Comparison of ENCODE assay signal across 27 cellular contexts in the genomic region with DNA sequence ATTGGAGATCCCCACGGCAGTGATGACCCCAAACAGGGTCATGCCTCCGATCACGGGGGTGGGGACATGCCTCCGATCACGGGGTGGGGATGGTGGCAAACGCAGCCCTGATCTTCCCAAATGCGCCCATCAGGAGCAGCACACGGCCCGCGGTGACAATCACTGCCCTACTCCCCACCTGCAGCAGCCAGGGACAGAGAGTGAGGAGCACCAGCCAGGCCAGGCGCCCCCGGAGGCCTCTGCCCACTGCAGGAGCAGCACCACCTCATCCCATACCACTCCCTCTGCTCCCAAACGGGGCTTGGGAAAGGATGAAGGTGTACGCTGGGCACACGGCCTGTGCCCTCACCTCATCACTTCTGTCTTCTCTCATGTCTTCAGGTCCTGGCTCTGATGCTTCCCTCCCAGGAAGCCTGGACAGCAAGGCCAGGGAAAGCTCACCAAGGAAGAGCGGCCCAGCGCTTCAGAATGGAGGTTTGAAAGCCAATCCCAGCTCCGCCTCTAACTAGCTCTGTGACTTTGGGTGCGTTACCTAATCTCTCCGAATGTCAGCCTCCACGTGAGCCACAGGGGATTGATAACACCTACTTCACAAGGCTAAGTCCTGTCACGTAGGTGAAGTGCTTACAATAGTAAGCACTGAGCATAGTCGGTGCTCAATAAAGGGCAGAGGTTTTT. TPM values are rescaled to one million over a fixed set of nuclear protein-coding genes. Genes with fewer than 3 reads are reported as not detected.
"Had no signal": no experiment of that assay in that cellular context is flagged by ENCODE, and none has a peak within 500 bp of the region (broad histone marks: within the 10 kb centered on the region; RNA-seq: fewer than 3 reads in every experiment).

No MANE protein-coding gene starts in this region.

- H3K4me1 ChIP-seq: breast epithelium, Peyer's patch had no signal

- H3K27ac Mint-ChIP-seq: activated CD8-positive, alpha-beta T cell treated with anti-CD3 and anti-CD28 coated beads, Interleukin-2, amount 10 ng/mL, durations not matched to agents 7 days and 5 days; T-helper 1 cell treated with Interleukin-12 subunit alpha and Interleukin-12 subunit beta and Interleukin-4 antibody, amounts not matched to agents 30 μg/mL and 1 μg/mL, for 36 hours had no signal

- H3K27me3 ChIP-seq: breast epithelium, Peyer's patch had no signal

- H3K9me3 ChIP-seq: Peyer's patch had no signal

- H3K4me3 Mint-ChIP-seq: activated CD8-positive, alpha-beta T cell treated with anti-CD3 and anti-CD28 coated beads, Interleukin-2, amount 10 ng/mL, durations not matched to agents 7 days and 5 days; T-helper 1 cell treated with Interleukin-12 subunit alpha and Interleukin-12 subunit beta and Interleukin-4 antibody, amounts not matched to agents 30 μg/mL and 1 μg/mL, for 36 hours had no signal

- H3K36me3 ChIP-seq: breast epithelium, Peyer's patch had no signal

- H3K4me3 ChIP-seq: breast epithelium, K562, Peyer's patch had no signal

- H3K27ac ChIP-seq: breast epithelium, Peyer's patch, RWPE1 had no signal

- ATAC-seq: activated CD8-positive, alpha-beta T cell treated with anti-CD3 and anti-CD28 coated beads, Interleukin-2, amount 10 ng/mL, durations not matched to agents 7 days and 5 days had no signal

- DNase-seq: activated CD4-positive, alpha-beta T cell treated with anti-CD3 and anti-CD28 coated beads for 48 hours; activated CD4-positive, alpha-beta T cell treated with anti-CD3 and anti-CD28 coated beads, Interleukin-2, amount 50 U/mL, for 4 hours; activated CD4-positive, CD25-positive, alpha-beta regulatory T cell treated with anti-CD3 and anti-CD28 coated beads, Interleukin-2, amount 50 U/mL, for 72 hours; activated CD8-positive, alpha-beta memory T cell treated with anti-CD3 and anti-CD28 coated beads, Interleukin-2, amount 50 U/mL, for 48 hours; activated CD8-positive, alpha-beta T cell treated with anti-CD3 and anti-CD28 coated beads, Interleukin-2, amount 10 ng/mL, durations not matched to agents 7 days and 5 days; activated naive CD4-positive, alpha-beta T cell treated with anti-CD3 and anti-CD28 coated beads, Interleukin-2, amount 50 U/mL, for 16 hours; activated T-cell treated with anti-CD3 and anti-CD28 coated beads, Interleukin-2, amount 50 U/mL, for 1 hour; aorta; central memory CD4-positive, alpha-beta T cell; Karpas-422; MM.1S; NCI-H1105; NCI-H1436 treated with DMSO at 0.1 percent for 48 hours; NCI-H187; NCI-H2081; NCI-H446 treated with DMSO at 0.1 percent for 48 hours; NCI-H526 treated with DMSO at 0.1 percent for 48 hours; NCI-H82; NK-92 treated with Interleukin-12 subunit alpha and Interleukin-12 subunit beta, amount 100 ng/mL, for 24 hours; OCI-M1; Peyer's patch; SHP77 treated with DMSO at 0.1 percent for 48 hours had no signal

RNA-seq across cellular contexts. Expression of a gene that starts 37.1 kb away (rescaled TPM):
- total RNA-seq: activated CD8-positive, alpha-beta T cell treated with anti-CD3 and anti-CD28 coated beads, Interleukin-2, amount 10 ng/mL, durations not matched to agents 7 days and 5 days; aorta; breast epithelium; K562; Peyer's patch; SK-MEL-5 had no signal
- polyA plus RNA-seq: aorta, K562 had no signal
